Comparison of ENCODE assay signal across 8 cellular contexts in genomic region chr14:54440870-54441868, GRCh38.
A peak's percentile ranks its signal among the peaks of the same experiment; 100 is the strongest.
DNase-seq lines count a peak whose midpoint lies in the region; ATAC-seq and TF ChIP-seq lines count a peak whose summit lies in the region.

CNIH1 (minus strand) TSS chr14:54441374; CDS start chr14:54441327, 47 bp downstream.

- no peaks in the 10 kb centered on the region for H3K36me3 ChIP-seq in mucosa of stomach (ENCODE audit: control insufficient read depth, insufficient read depth, low read length)

- no peak for TF ChIP-seq EP300 in Ishikawa (IDR thresholded peaks at IDR 0.05; ENCODE audit: borderline replicate concordance)

- H3K27me3 ChIP-seq in mucosa of stomach (ENCODE audit: control insufficient read depth, insufficient read depth, low read length): peaks cover 4% of the 10 kb centered on the region

- H3K4me3 ChIP-seq in mucosa of stomach (ENCODE audit: low read length): peak within 1 kb of the TSS; percentile 71

- DNase-seq in DMS153 treated with DMSO at 0.1 percent for 48 hours (lab: John Stamatoyannopoulos, UW; ENCODE audit: unreplicated experiment) (peak; percentile 89), OCI-M2 (lab: John Stamatoyannopoulos, UW; ENCODE audit: unreplicated experiment) (peak; percentile 76), activated T-cell treated with anti-CD3 and anti-CD28 coated beads for 48 hours (ENCODE audit: low read depth) (peak; percentile 92), erythroblast (lab: John Stamatoyannopoulos, UW) (peak; percentile 93 to 96)
- peak; percentile 87 for DNase-seq in stimulated activated CD8-positive, alpha-beta memory T cell treated with anti-CD3 and anti-CD28 coated beads, Interleukin-7, amount 100 ng/mL, for 24 hours (ENCODE audit: low read depth)

- TF ChIP-seq RAD21 in Ishikawa (IDR thresholded peaks at IDR 0.05; ENCODE audit: low read depth): no peak

- peak within 1 kb of the TSS; percentile 79 for H3K9ac ChIP-seq in mucosa of stomach (ENCODE audit: low read length)

- H3K9me3 ChIP-seq in mucosa of stomach (ENCODE audit: control insufficient read depth, low read length): no peaks in the 10 kb centered on the region

- peak; percentile 82 for TF ChIP-seq POLR2A in erythroblast (IDR thresholded peaks at IDR 0.05; ENCODE audit: low read length)

- peaks cover 18% of the 10 kb centered on the region for H3K4me1 ChIP-seq in mucosa of stomach (ENCODE audit: control insufficient read depth, insufficient read depth, low read length)

- ATAC-seq in GM21576 (IDR thresholded peaks at IDR 0.05; ENCODE audit: unreplicated experiment): peak; percentile 91

TF ChIP-seq in Ishikawa, 13 proteins besides CTCF, POLR2A, EP300 and RAD21:
- TF ChIP-seq ZBTB7A (IDR thresholded peaks at IDR 0.05; ENCODE audit: low read depth) (no peak), YY1 (IDR thresholded peaks at IDR 0.05; ENCODE audit: low read depth) (peak; percentile 85), FOXM1 (IDR thresholded peaks at IDR 0.05; ENCODE audit: borderline replicate concordance, low read depth) (no peak), TAF1 (IDR thresholded peaks at IDR 0.05; ENCODE audit: low read depth) (peak; percentile 55; the same call in 1 of the 2 replicates), TEAD4 (IDR thresholded peaks at IDR 0.05) (no peak), CEBPB (IDR thresholded peaks at IDR 0.05) (no peak), MAX (IDR thresholded peaks at IDR 0.05) (peak; percentile 82), TCF12 (IDR thresholded peaks at IDR 0.05; ENCODE audit: low read depth) (no peak; the same call in 1 of the 2 replicates)

Comparison
In these comparisons a context has a peak if more than half of its experiments do, and no peak if none do; other contexts are left out.
1. Peak in every context shown above with its lines: DNase-seq, ATAC-seq and H3K4me3 ChIP-seq.